24 cellular contexts compared by ENCODE assay signal in the genomic region with DNA sequence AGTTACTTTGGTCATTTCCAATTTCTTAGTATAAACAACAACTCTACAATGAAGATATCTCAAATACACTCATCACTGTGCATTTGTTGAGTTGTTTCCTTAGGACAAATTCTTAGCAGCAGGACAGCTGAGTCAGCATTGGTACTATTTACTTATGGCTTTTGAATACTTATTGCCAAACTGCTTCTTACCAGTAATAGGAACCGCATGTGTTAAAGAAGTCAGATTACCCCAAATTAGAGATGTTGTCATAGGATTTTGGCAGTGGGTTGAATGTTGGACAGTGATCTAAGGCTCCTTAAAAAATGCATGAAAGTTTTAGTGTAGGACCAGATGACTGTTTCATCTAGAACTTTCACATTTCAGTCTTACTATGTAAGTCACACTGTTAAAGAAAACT. TPM values are rescaled to one million over a fixed set of nuclear protein-coding genes. Genes with fewer than 3 reads are reported as not detected.
DNase-seq lines count a peak whose midpoint lies in the region; ATAC-seq and TF ChIP-seq lines count a peak whose summit lies in the region.
"Had no signal": no experiment of that assay in that cellular context is flagged by ENCODE, and none has a peak within 500 bp of the region (broad histone marks: within the 10 kb centered on the region; RNA-seq: fewer than 3 reads in every experiment).

No MANE protein-coding gene starts in this region.

- no peak overlapping the region for H2AFZ ChIP-seq in PC-3 (ENCODE audit: low read length)

- 62 to 80% methylated on average over 1 of the region's 1 CpG for WGBS in lung, 2 donors

- H3K9me3 ChIP-seq in DOHH2 (ENCODE audit: control insufficient read depth, insufficient read depth, low read length) (no peaks in the 10 kb centered on the region), PC-3 (ENCODE audit: low read length) (no peaks in the 10 kb centered on the region), lung (ENCODE audit: control insufficient read depth in 2 of 2, insufficient read depth in 1 of 2, low read length in 1 of 2) (peaks cover 0 to 2% of the 10 kb centered on the region in 2 donors)
- H3K9me3 ChIP-seq: mucosa of descending colon had no signal

- peaks cover 38% of the 10 kb centered on the region for H3F3A ChIP-seq in DOHH2 (ENCODE audit: control insufficient read depth, insufficient read depth)
- no peaks in the 10 kb centered on the region for H3F3A ChIP-seq in PC-3 (ENCODE audit: low read length, unreplicated experiment)

- H3K9me3 Mint-ChIP-seq in glutamatergic neuron (ENCODE audit: unreplicated experiment), result peaks cover 4% of the 10 kb centered on the region
- H3K9me3 Mint-ChIP-seq: activated naive CD8-positive, alpha-beta T cell treated with anti-CD3 and anti-CD28 coated beads for 36 hours; activated T-helper 1 cell treated with anti-CD3 and anti-CD28 coated beads, Interleukin-12 subunit alpha, Interleukin-12 subunit beta, Interleukin-2, Interleukin-4 antibody, amounts not matched to agents 30 ng/mL and 10 ng/mL and 1 ng/mL, durations not matched to agents 14 hours and 24 hours and 36 hours; central memory CD8-positive, alpha-beta T cell had no signal

- BruUV-seq in PC-3 (replicated peaks; lab: Mats Ljungman, UMichigan), result no TSS peak

- H3K27me3 ChIP-seq in DOHH2 (ENCODE audit: control insufficient read depth, low read length) (no peaks in the 10 kb centered on the region), PC-3 (ENCODE audit: low read length) (no peaks in the 10 kb centered on the region), dorsolateral prefrontal cortex (no peaks in the 10 kb centered on the region), lung (ENCODE audit: control insufficient read depth, insufficient read depth) (no peaks in the 10 kb centered on the region)
- H3K27me3 ChIP-seq: foreskin keratinocyte had no signal

- H3K9me2 ChIP-seq in DOHH2 (replicated peaks; ENCODE audit: control insufficient read depth, low read length), result no peaks in the 10 kb centered on the region
- no peaks in the 10 kb centered on the region for H3K9me2 ChIP-seq in PC-3 (replicated peaks; ENCODE audit: low read length)

- no peaks in the 10 kb centered on the region for H3K4me1 Mint-ChIP-seq in glutamatergic neuron (ENCODE audit: low read depth, unreplicated experiment)

- no peak overlapping the region for H3K27ac Mint-ChIP-seq in glutamatergic neuron (ENCODE audit: unreplicated experiment)
- H3K27ac Mint-ChIP-seq: activated naive CD8-positive, alpha-beta T cell treated with anti-CD3 and anti-CD28 coated beads for 36 hours; activated T-helper 1 cell treated with anti-CD3 and anti-CD28 coated beads, Interleukin-12 subunit alpha, Interleukin-12 subunit beta, Interleukin-2, Interleukin-4 antibody, amounts not matched to agents 30 ng/mL and 10 ng/mL and 1 ng/mL, durations not matched to agents 14 hours and 24 hours and 36 hours; stimulated activated naive B cell treated with anti-CD40 and anti-IgM and Interleukin-4, amounts not matched to agents 10 μg/mL and 1 μg/mL and 100 μg/mL, for 72 hours had no signal

- H3K9ac ChIP-seq in PC-3 (ENCODE audit: low read length), result no peak overlapping the region

- H3K4me1 ChIP-seq in DOHH2 (ENCODE audit: control insufficient read depth, low read length) (peaks cover 98% of the 10 kb centered on the region), PC-3 (ENCODE audit: insufficient read depth, low read length) (peaks cover 39% of the 10 kb centered on the region), lung (ENCODE audit: control insufficient read depth in 2 of 2, insufficient read depth in 2 of 2, low read length in 2 of 2) (peaks cover 3 to 23% of the 10 kb centered on the region in 2 donors)

- H3K27ac ChIP-seq in DOHH2 (ENCODE audit: low read depth, low read length) (peak overlapping the region; percentile 96), PC-3 (ENCODE audit: low read length) (no peak overlapping the region), dorsolateral prefrontal cortex (peak overlapping the region in 35 of 59 donors; percentile 8 to 97 (median 45)), lung (ENCODE audit: low read depth in 1 of 2, low read length in 1 of 2) (no peak overlapping the region)
- H3K27ac ChIP-seq: foreskin keratinocyte had no signal

- intact Hi-C loops in PC-3 (cut with micrococcal nuclease) (no loop called here), dorsolateral prefrontal cortex (cut with DNase I) (loop anchor here in 1 of 2 donors (10.0 kb wide), 1 partner anchor 87 kb away; no protein-coding TSS in a partner anchor)

- peaks cover 6% of the 10 kb centered on the region for H3K36me3 Mint-ChIP-seq in glutamatergic neuron (ENCODE audit: unreplicated experiment)
- H3K36me3 Mint-ChIP-seq: activated naive CD8-positive, alpha-beta T cell treated with anti-CD3 and anti-CD28 coated beads for 36 hours; stimulated activated naive B cell treated with anti-CD40 and anti-IgM and Interleukin-4, amounts not matched to agents 10 μg/mL and 1 μg/mL and 100 μg/mL, for 72 hours had no signal

- peaks cover 14% of the 10 kb centered on the region for H3K36me3 ChIP-seq in DOHH2 (ENCODE audit: control insufficient read depth, low read length)
- H3K36me3 ChIP-seq in PC-3 (ENCODE audit: low read depth, low read length), result no peaks in the 10 kb centered on the region
- H3K36me3 ChIP-seq in lung (ENCODE audit: control insufficient read depth in 2 of 2, insufficient read depth in 2 of 2, low read length in 2 of 2), result no peaks in the 10 kb centered on the region

- TF ChIP-seq CTCF in DOHH2 (IDR thresholded peaks at IDR 0.05; ENCODE audit: low read depth, low read length, poor library complexity, severe bottlenecking) (no peak), PC-3 (conservative IDR thresholded peaks at IDR 0.05; ENCODE audit: low read depth, low read length) (no peak), dorsolateral prefrontal cortex (IDR thresholded peaks at IDR 0.05 in 54 of 56, conservative IDR thresholded peaks at IDR 0.05 in 2 of 56; ENCODE audit: low read depth in 1 of 56, partially characterized antibody in 56 of 56) (no peak), lung (IDR thresholded peaks at IDR 0.05; ENCODE audit: control extremely low read depth, extremely low read depth) (no peak), glutamatergic neuron (IDR thresholded peaks at IDR 0.05; ENCODE audit: partially characterized antibody, unreplicated experiment) (no peak)

- H4K20me1 ChIP-seq in DOHH2 (ENCODE audit: control insufficient read depth, insufficient read depth, low read depth, low read length) (no peaks in the 10 kb centered on the region), PC-3 (ENCODE audit: low read length) (no peaks in the 10 kb centered on the region)

- peak; percentile 68 for DNase-seq in PC-3
- DNase-seq in dorsolateral prefrontal cortex, result no peak
- DNase-seq in lung (ENCODE audit: low spot score), result no peak
- no peak for DNase-seq in NCI-H1092 treated with DMSO at 0.1 percent for 48 hours (lab: John Stamatoyannopoulos, UW)
- no peak for DNase-seq in NCI-H526 (lab: John Stamatoyannopoulos, UW)
- DNase-seq in glutamatergic neuron, result no peak
- no peak for DNase-seq in mucosa of gallbladder (ENCODE audit: low spot score)
- DNase-seq: activated naive CD8-positive, alpha-beta T cell treated with anti-CD3 and anti-CD28 coated beads for 36 hours; AML-193; DMS79 treated with DMSO at 0.1 percent for 48 hours; effector CD8-positive, alpha-beta T cell; left cardiac atrium; mucosa of descending colon; MV-4-11; NCI-H2029; NCI-H446 treated with DMSO at 0.1 percent for 48 hours; retina; stimulated activated naive B cell treated with anti-CD40 and anti-IgM and Interleukin-4, amounts not matched to agents 10 μg/mL and 1 μg/mL and 100 μg/mL, for 72 hours; trophoblast cell had no signal

- H3K27me3 Mint-ChIP-seq in glutamatergic neuron (ENCODE audit: unreplicated experiment), result peaks cover 2% of the 10 kb centered on the region
- H3K27me3 Mint-ChIP-seq: activated naive CD8-positive, alpha-beta T cell treated with anti-CD3 and anti-CD28 coated beads for 36 hours had no signal

- ATAC-seq in PC-3 (peak; percentile 28; the same call in 1 of the 2 replicates), lung (ENCODE audit: insufficient read depth, low FRiP score) (peak; percentile 27)
- ATAC-seq: foreskin keratinocyte; HCT116; mucosa of descending colon; stimulated activated naive B cell treated with anti-CD40 and anti-IgM and Interleukin-4, amounts not matched to agents 10 μg/mL and 1 μg/mL and 100 μg/mL, for 72 hours had no signal

- H3K4me3 Mint-ChIP-seq in glutamatergic neuron (ENCODE audit: unreplicated experiment), result no peak overlapping the region
- H3K4me3 Mint-ChIP-seq: activated naive CD8-positive, alpha-beta T cell treated with anti-CD3 and anti-CD28 coated beads for 36 hours; activated T-helper 1 cell treated with anti-CD3 and anti-CD28 coated beads, Interleukin-12 subunit alpha, Interleukin-12 subunit beta, Interleukin-2, Interleukin-4 antibody, amounts not matched to agents 30 ng/mL and 10 ng/mL and 1 ng/mL, durations not matched to agents 14 hours and 24 hours and 36 hours; central memory CD8-positive, alpha-beta T cell; stimulated activated naive B cell treated with anti-CD40 and anti-IgM and Interleukin-4, amounts not matched to agents 10 μg/mL and 1 μg/mL and 100 μg/mL, for 72 hours had no signal

- POLR2A ChIA-PET in PC-3 (lab: Charles Lee; ENCODE audit: unreplicated experiment), result no interaction called here

- CTCF ChIA-PET in PC-3 (lab: Charles Lee), result no interaction called here

- H3K4me3 ChIP-seq in DOHH2 (ENCODE audit: low read length), result peak overlapping the region; percentile 26; the same call in 1 of the 2 replicates
- H3K4me3 ChIP-seq in PC-3 (ENCODE audit: low read length), result no peak overlapping the region
- no peak overlapping the region for H3K4me3 ChIP-seq in dorsolateral prefrontal cortex
- H3K4me3 ChIP-seq in lung, result no peak overlapping the region
- H3K4me3 ChIP-seq: mucosa of descending colon had no signal

- H3K79me2 ChIP-seq in DOHH2 (ENCODE audit: control insufficient read depth, low read length), result peaks cover 82% of the 10 kb centered on the region
- H3K79me2 ChIP-seq in PC-3 (ENCODE audit: low read length), result peaks cover 17% of the 10 kb centered on the region; the same call in 1 of the 2 replicates

- H3K4me2 ChIP-seq in DOHH2 (ENCODE audit: low read length), result peak overlapping the region; percentile 45
- no peak overlapping the region for H3K4me2 ChIP-seq in PC-3 (ENCODE audit: low read length)

RNA-seq across cellular contexts. Expression of a gene that starts 56.9 kb away (rescaled TPM):
- 14.0 and 18.3 TPM in 2 replicates for total RNA-seq in PC-3 (2014; rRNA removed)
- 100 to 1,000 TPM in 1 of 120 experiments, 10 to 100 TPM in 119; 25.0 to 113 (median 49.1) TPM for total RNA-seq in dorsolateral prefrontal cortex
- total RNA-seq in lung, result 10 to 100 TPM; 30.2 to 30.3 TPM
- 10 to 100 TPM; 15.8 to 23.7 TPM for polyA plus RNA-seq in lung
- 14.8 TPM for total RNA-seq in glutamatergic neuron (ENCODE audit: unreplicated experiment)
- 80.6 TPM for total RNA-seq in mucosa of gallbladder

Comparison
In these comparisons a context has a peak if more than half of its experiments do, and no peak if none do; other contexts are left out.
1. H3K27ac ChIP-seq: peak in DOHH2 (single experiment) and dorsolateral prefrontal cortex (35 of 59); none in PC-3 (single experiment) and lung (0 of 2).